In genomic region chr5:116454417-116454927, GRCh38 we compare ENCODE assay signal across 9 cellular contexts.
DNase-seq lines count a peak whose midpoint lies in the region; ATAC-seq lines count a peak whose summit lies in the region.
"Had no signal": no experiment of that assay in that cellular context is flagged by ENCODE, and none has a peak within 500 bp of the region (broad histone marks: within the 10 kb centered on the region; RNA-seq: fewer than 3 reads in every experiment).

No MANE protein-coding gene starts in this region.

- no peak overlapping the region for H3K27ac Mint-ChIP-seq in activated naive CD8-positive, alpha-beta T cell treated with anti-CD3 and anti-CD28 coated beads for 36 hours
- peak overlapping the region; percentile 62 for H3K27ac Mint-ChIP-seq in memory B cell

- H3K4me1 Mint-ChIP-seq in activated naive CD8-positive, alpha-beta T cell treated with anti-CD3 and anti-CD28 coated beads for 36 hours: peaks cover 19% of the 10 kb centered on the region
- peaks cover 19% of the 10 kb centered on the region for H3K4me1 Mint-ChIP-seq in memory B cell

- no peaks in the 10 kb centered on the region for H3K9me3 Mint-ChIP-seq in activated naive CD8-positive, alpha-beta T cell treated with anti-CD3 and anti-CD28 coated beads for 36 hours
- H3K9me3 Mint-ChIP-seq in memory B cell: no peaks in the 10 kb centered on the region

- DNase-seq in GF-D8 (lab: John Stamatoyannopoulos, UW): peak; percentile 55
- peak; percentile 31 for DNase-seq in activated naive CD8-positive, alpha-beta T cell treated with anti-CD3 and anti-CD28 coated beads for 36 hours
- peak in 1 of 2 donors; percentile 3 for DNase-seq in memory B cell (ENCODE audit: low spot score in 2 of 2)
- no peak for DNase-seq in HUDEP-2 (lab: John Stamatoyannopoulos, UW; ENCODE audit: unreplicated experiment in 76 of 76)
- DNase-seq in cortex of kidney (lab: John Stamatoyannopoulos, UW): no peak
- DNase-seq in occipital lobe (lab: John Stamatoyannopoulos, UW): no peak

- H3K4me3 Mint-ChIP-seq in activated naive CD8-positive, alpha-beta T cell treated with anti-CD3 and anti-CD28 coated beads for 36 hours: no peak overlapping the region
- no peak overlapping the region for H3K4me3 Mint-ChIP-seq in memory B cell

- no peaks in the 10 kb centered on the region for H3K27me3 Mint-ChIP-seq in activated naive CD8-positive, alpha-beta T cell treated with anti-CD3 and anti-CD28 coated beads for 36 hours
- no peaks in the 10 kb centered on the region for H3K27me3 Mint-ChIP-seq in memory B cell

- ATAC-seq in GM21447 (IDR thresholded peaks at IDR 0.05; ENCODE audit: unreplicated experiment): peak; percentile 100
- peak; percentile 97 for ATAC-seq in HG03558 (IDR thresholded peaks at IDR 0.05; ENCODE audit: extremely low read depth, unreplicated experiment)
- peak; percentile 81 for ATAC-seq in memory B cell (ENCODE audit: low read depth)
- ATAC-seq: Panc1 had no signal

- H3K36me3 Mint-ChIP-seq in activated naive CD8-positive, alpha-beta T cell treated with anti-CD3 and anti-CD28 coated beads for 36 hours: peaks cover 15% of the 10 kb centered on the region
- H3K36me3 Mint-ChIP-seq in memory B cell: peaks cover 20% of the 10 kb centered on the region

Comparison
In these comparisons a context has a peak if more than half of its experiments do, and no peak if none do; other contexts are left out.
1. DNase-seq: peak in GF-D8 (single experiment) and activated naive CD8-positive, alpha-beta T cell treated with anti-CD3 and anti-CD28 coated beads for 36 hours (single experiment); none in HUDEP-2 (0 of 76), cortex of kidney (single experiment) and occipital lobe (single experiment).
2. Peak in every context shown above with its lines, with median percentiles within 50 percentile points of each other: ATAC-seq.